ENCODE assay signal across 8 cellular contexts in the genomic region with DNA sequence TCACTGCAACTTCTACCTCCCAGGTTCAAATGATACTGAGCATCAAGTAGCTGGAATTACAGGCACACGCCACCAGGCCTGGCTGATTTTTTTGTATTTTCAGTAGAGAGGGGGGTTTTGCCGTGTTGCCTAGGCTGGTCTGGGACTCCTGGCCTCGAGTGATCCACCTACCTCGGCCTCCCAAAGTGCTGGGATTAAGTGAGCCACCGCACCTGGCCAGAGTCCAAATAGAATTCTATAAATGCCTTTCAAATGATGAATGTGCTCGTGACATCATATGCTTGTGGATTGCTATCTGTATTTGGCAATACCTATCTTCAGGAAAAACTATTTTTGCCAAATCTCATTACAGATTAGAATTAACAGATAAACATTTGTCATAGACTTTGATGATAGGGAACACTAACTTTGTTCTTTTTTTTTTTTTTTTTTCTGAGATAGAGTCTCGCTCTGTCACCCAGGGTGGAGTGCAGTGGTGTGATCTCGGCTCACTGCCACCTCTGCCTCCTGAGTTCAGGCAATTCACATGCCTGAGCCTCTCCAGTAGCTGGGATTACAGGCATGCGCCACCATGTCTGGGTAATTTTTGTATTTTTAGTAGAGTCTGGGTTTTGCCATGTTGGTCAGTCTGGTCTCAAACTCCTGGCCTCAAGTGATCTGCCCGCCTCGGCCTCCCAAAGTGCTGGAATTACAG. TPM values are rescaled to one million over a fixed set of nuclear protein-coding genes. Genes with fewer than 3 reads are reported as not detected.
"Had no signal": no experiment of that assay in that cellular context is flagged by ENCODE, and none has a peak within 500 bp of the region (broad histone marks: within the 10 kb centered on the region; RNA-seq: fewer than 3 reads in every experiment).

No MANE protein-coding gene starts in this region.

RNA-seq across cellular contexts. Expression of a gene that starts 55.5 kb away (rescaled TPM):
- total RNA-seq: activated naive CD4-positive, alpha-beta T cell treated with anti-CD3 and anti-CD28 coated beads for 36 hours; adrenal gland; breast epithelium; cardiac muscle cell; endothelial cell of umbilical vein; frontal cortex had no signal
- polyA plus RNA-seq: adrenal gland, aorta, fibroblast of lung had no signal

RNA-seq across cellular contexts. Expression of a gene that starts 58.2 kb away (rescaled TPM):
- total RNA-seq: endothelial cell of umbilical vein had no signal
